12 cellular contexts compared by ENCODE assay signal in the genomic region with DNA sequence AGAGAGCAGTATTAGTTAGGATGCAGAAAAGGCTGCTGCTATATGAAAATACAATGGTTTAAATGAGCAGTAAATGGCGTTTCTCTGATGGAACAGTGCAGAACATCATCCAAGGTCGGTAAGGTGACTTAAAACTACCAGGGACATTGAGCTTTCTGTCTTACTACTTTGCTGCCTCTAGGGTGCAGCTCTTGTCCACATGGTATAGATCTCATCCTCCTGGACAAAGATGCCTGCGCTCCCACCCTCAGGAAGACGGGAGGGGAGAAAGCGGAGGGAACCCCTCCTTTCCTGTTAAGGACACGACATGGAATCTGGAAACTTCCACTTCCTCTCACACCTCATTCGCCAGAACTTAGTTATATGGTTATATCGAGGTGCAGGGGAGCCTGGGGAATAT.
DNase-seq lines count a peak whose midpoint lies in the region; ATAC-seq and TF ChIP-seq lines count a peak whose summit lies in the region.
"Had no signal": no experiment of that assay in that cellular context is flagged by ENCODE, and none has a peak within 500 bp of the region (broad histone marks: within the 10 kb centered on the region; RNA-seq: fewer than 3 reads in every experiment).

No MANE protein-coding gene starts in this region.

- ATAC-seq in GM18868 (IDR thresholded peaks at IDR 0.05; ENCODE audit: unreplicated experiment), result no peak
- ATAC-seq: activated naive CD4-positive, alpha-beta T cell treated with anti-CD3 and anti-CD28 coated beads, Interleukin-2, amount 50 U/mL, for 72 hours had no signal

- no peaks in the 10 kb centered on the region for H3K27me3 ChIP-seq in left ventricle myocardium inferior (ENCODE audit: low read depth)
- no peaks in the 10 kb centered on the region for H3K27me3 ChIP-seq in uterus
- H3K27me3 ChIP-seq: neutrophil had no signal

- H3K36me3 ChIP-seq in left ventricle myocardium inferior (no peaks in the 10 kb centered on the region), uterus (no peaks in the 10 kb centered on the region)
- H3K36me3 ChIP-seq: neutrophil had no signal

- intact Hi-C loops in left ventricle myocardium inferior (cut with micrococcal nuclease) (no loop called here), uterus (cut with DNase I; ENCODE audit: low total_unique reads) (no loop called here)

- peak; percentile 14 for DNase-seq in SIG-M5 treated with dmso at 0.1 percent for 504 hours (lab: John Stamatoyannopoulos, UW; ENCODE audit: unreplicated experiment)
- no peak for DNase-seq in SIG-M5 (lab: John Stamatoyannopoulos, UW)
- peak; percentile 2 to 24 for DNase-seq in SHP77 (lab: John Stamatoyannopoulos, UW)
- no peak for DNase-seq in left ventricle myocardium inferior
- DNase-seq in uterus, result peak in 1 of 2 donors; percentile 25
- no peak for DNase-seq in mesenteric fat pad (ENCODE audit: low spot score)
- DNase-seq in anterior cingulate cortex (lab: John Stamatoyannopoulos, UW), result no peak
- DNase-seq: foreskin melanocyte, NCI-H1105 had no signal

- no peaks in the 10 kb centered on the region for H3K9me3 ChIP-seq in left ventricle myocardium inferior (replicated peaks)
- H3K9me3 ChIP-seq in uterus, result no peaks in the 10 kb centered on the region
- H3K9me3 ChIP-seq: neutrophil had no signal

- peak; percentile 39 for TF ChIP-seq CTCF in left ventricle myocardium inferior (IDR thresholded peaks at IDR 0.05; ENCODE audit: borderline replicate concordance)
- TF ChIP-seq CTCF in uterus (IDR thresholded peaks at IDR 0.05), result peak in 3 of 4 experiments; percentile 13 to 36 (median 30)

- TF ChIP-seq POLR2A in uterus (IDR thresholded peaks at IDR 0.05), result no peak

- no peaks in the 10 kb centered on the region for H3K4me1 ChIP-seq in left ventricle myocardium inferior
- H3K4me1 ChIP-seq in uterus, result no peaks in the 10 kb centered on the region

- H3K4me3 ChIP-seq in left ventricle myocardium inferior (peak overlapping the region; percentile 13), uterus (no peak overlapping the region)

- H3K27ac ChIP-seq in left ventricle myocardium inferior (replicated peaks), result peak overlapping the region; percentile 74
- peak overlapping the region; percentile 17 to 40 for H3K27ac ChIP-seq in uterus
- H3K27ac ChIP-seq: neutrophil had no signal

Comparison
In these comparisons a context has a peak if more than half of its experiments do, and no peak if none do; other contexts are left out.
1. DNase-seq: peak in SIG-M5 treated with dmso at 0.1 percent for 504 hours (single experiment) and SHP77 (2 of 2); none in SIG-M5 (single experiment), left ventricle myocardium inferior (single experiment), mesenteric fat pad (single experiment) and anterior cingulate cortex (0 of 58).